In genomic region chr10:62747195-62747594, GRCh38 we compare ENCODE assay signal across 20 cellular contexts. TPM values are rescaled to one million over a fixed set of nuclear protein-coding genes. Genes with fewer than 3 reads are reported as not detected.
DNase-seq lines count a peak whose midpoint lies in the region; ATAC-seq and TF ChIP-seq lines count a peak whose summit lies in the region.
"Had no signal": no experiment of that assay in that cellular context is flagged by ENCODE, and none has a peak within 500 bp of the region (broad histone marks: within the 10 kb centered on the region; RNA-seq: fewer than 3 reads in every experiment).

No MANE protein-coding gene starts in this region.

- H4K8ac ChIP-seq in IMR-90 (ENCODE audit: low read depth in 2 of 2, low read length in 2 of 2) = no peak overlapping the region

- CTCF ChIA-PET in IMR-90 (lab: Yijun Ruan, JAX) = no interaction called here

- H3K4ac ChIP-seq in IMR-90 (ENCODE audit: low read depth, low read length) = no peak overlapping the region

- H4K91ac ChIP-seq in IMR-90 (ENCODE audit: insufficient read depth, low read depth, low read length) = no peak overlapping the region

- H2AK5ac ChIP-seq in IMR-90 (ENCODE audit: low read depth, low read length) = no peak overlapping the region

- H3K27ac Mint-ChIP-seq in HFFc6 (no peak overlapping the region), chondrocyte (ENCODE audit: unreplicated experiment) (no peak overlapping the region)
- peak overlapping the region; percentile 95 for H3K27ac Mint-ChIP-seq in dendritic cell treated with granulocyte-macrophage colony-stimulating factor and Interleukin-4, amounts not matched to agents 40 ng/mL and 50 ng/mL, for 4 days
- H3K27ac Mint-ChIP-seq: B cell; CD4-positive, alpha-beta T cell; CD8-positive, alpha-beta T cell had no signal

- no peak overlapping the region for H2BK15ac ChIP-seq in IMR-90 (ENCODE audit: low read depth, low read length)

- H3K4me1 ChIP-seq in IMR-90 (ENCODE audit: control insufficient read depth, insufficient read depth, low read length) (peaks cover 4% of the 10 kb centered on the region), smooth muscle cell (ENCODE audit: low read depth) (no peaks in the 10 kb centered on the region)
- H3K4me1 ChIP-seq: A549, Caco-2 had no signal

- H3K4me1 Mint-ChIP-seq in HFFc6 (ENCODE audit: low read depth) = peaks cover 35% of the 10 kb centered on the region
- peaks cover 82% of the 10 kb centered on the region for H3K4me1 Mint-ChIP-seq in dendritic cell treated with granulocyte-macrophage colony-stimulating factor and Interleukin-4, amounts not matched to agents 40 ng/mL and 50 ng/mL, for 4 days (ENCODE audit: low read depth)
- H3K4me1 Mint-ChIP-seq in chondrocyte (ENCODE audit: low read depth) = no peaks in the 10 kb centered on the region

- H3K14ac ChIP-seq in IMR-90 (replicated peaks; ENCODE audit: low read depth, low read length) = no peak overlapping the region

- no peaks in the 10 kb centered on the region for H3K79me2 ChIP-seq in smooth muscle cell (ENCODE audit: low read depth)

- TF ChIP-seq RAD21 in IMR-90 (IDR thresholded peaks at IDR 0.05; ENCODE audit: low read length) = no peak

- H3K4me3 ChIP-seq in IMR-90 (ENCODE audit: insufficient read depth, low read depth, low read length) = no peak overlapping the region
- no peak overlapping the region for H3K4me3 ChIP-seq in smooth muscle cell
- H3K4me3 ChIP-seq: A549; BLaER1 treated with 17β-estradiol and CSF1 and Interleukin-3, amounts not matched to agents 10 nM and 100 nM had no signal

- WGBS in IMR-90 (ENCODE audit: extremely low coverage in 2 of 2, insufficient read length in 1 of 2), 2 experiments = no CpG with 5 or more reads among the region's 1 CpG
- 88% methylated on average over 1 of the region's 1 CpG for WGBS in smooth muscle cell (ENCODE audit: low lambda C conversion rate)

- DNase-seq in EH (ENCODE audit: low read depth) (peak; percentile 51), HFFc6 (peak; percentile 48), IMR-90 (peak; percentile 19), smooth muscle cell (lab: John Stamatoyannopoulos, UW; ENCODE audit: unreplicated experiment) (no peak), chondrocyte (ENCODE audit: low spot score) (no peak), GM19238 (ENCODE audit: insufficient read length, low spot score) (no peak), NCI-H1092 treated with DMSO at 0.1 percent for 48 hours (lab: John Stamatoyannopoulos, UW) (no peak)
- DNase-seq: AML-193; Caco-2; Calu3; CD4-positive, alpha-beta T cell; CD8-positive, alpha-beta T cell; DMS79 treated with DMSO at 0.1 percent for 48 hours; GF-D8 had no signal

- H3K36me3 Mint-ChIP-seq in HFFc6 (ENCODE audit: low read depth) (no peaks in the 10 kb centered on the region), chondrocyte (ENCODE audit: low read depth) (no peaks in the 10 kb centered on the region)
- no peaks in the 10 kb centered on the region for H3K36me3 Mint-ChIP-seq in dendritic cell treated with granulocyte-macrophage colony-stimulating factor and Interleukin-4, amounts not matched to agents 40 ng/mL and 50 ng/mL, for 4 days (ENCODE audit: low read depth)
- H3K36me3 Mint-ChIP-seq: CD8-positive, alpha-beta T cell had no signal

- no peaks in the 10 kb centered on the region for H4K20me1 ChIP-seq in IMR-90 (ENCODE audit: insufficient read depth, low read length)
- H4K20me1 ChIP-seq in smooth muscle cell (ENCODE audit: low read depth) = no peaks in the 10 kb centered on the region
- H4K20me1 ChIP-seq: BLaER1 treated with 17β-estradiol and CSF1 and Interleukin-3, amounts not matched to agents 10 nM and 100 nM had no signal

- no peak for TF ChIP-seq POLR2A in IMR-90 (IDR thresholded peaks at IDR 0.05; ENCODE audit: low read depth, low read length)

- no peak overlapping the region for H3K56ac ChIP-seq in IMR-90 (ENCODE audit: extremely low read depth, insufficient read depth, low read length)

- no peaks in the 10 kb centered on the region for H3F3A ChIP-seq in smooth muscle cell (ENCODE audit: low read depth)

- no peak overlapping the region for H3K18ac ChIP-seq in IMR-90 (ENCODE audit: low read depth, low read length)

- intact Hi-C loops in IMR-90 (cut with micrococcal nuclease) = no loop called here
- intact Hi-C loops in dendritic cell treated with granulocyte-macrophage colony-stimulating factor and Interleukin-4, amounts not matched to agents 40 ng/mL and 50 ng/mL, for 4 days (cut with micrococcal nuclease) = loop anchor here (5.0 kb wide), 2 partner anchors 60 to 135 kb away; no protein-coding TSS in a partner anchor

- H3K9me3 Mint-ChIP-seq in HFFc6 (no peaks in the 10 kb centered on the region), chondrocyte (ENCODE audit: low read depth) (no peaks in the 10 kb centered on the region)
- H3K9me3 Mint-ChIP-seq in dendritic cell treated with granulocyte-macrophage colony-stimulating factor and Interleukin-4, amounts not matched to agents 40 ng/mL and 50 ng/mL, for 4 days = no peaks in the 10 kb centered on the region
- H3K9me3 Mint-ChIP-seq: CD4-positive, alpha-beta T cell; CD8-positive, alpha-beta T cell had no signal

- no peaks in the 10 kb centered on the region for H3K79me1 ChIP-seq in IMR-90 (ENCODE audit: low read depth in 1 of 2, low read length in 2 of 2)

- no peaks in the 10 kb centered on the region for H3K9me3 ChIP-seq in IMR-90 (ENCODE audit: control insufficient read depth, insufficient read depth, low read length)
- no peaks in the 10 kb centered on the region for H3K9me3 ChIP-seq in smooth muscle cell (replicated peaks; ENCODE audit: low read depth)
- H3K9me3 ChIP-seq: A549, Caco-2 had no signal

- no peak for ATAC-seq in IMR-90 (ENCODE audit: low read depth)
- ATAC-seq: A549; CD8-positive, alpha-beta T cell had no signal

- H3K27ac ChIP-seq in IMR-90 (ENCODE audit: insufficient read depth, low read length) (no peak overlapping the region), smooth muscle cell (ENCODE audit: low read depth) (no peak overlapping the region)
- H3K27ac ChIP-seq: 22Rv1, A549, C4-2B had no signal

- no TSS peak for BruUV-seq in IMR-90 (replicated peaks; lab: Mats Ljungman, UMichigan)

- no peak overlapping the region for H4K5ac ChIP-seq in IMR-90 (ENCODE audit: low read depth, low read length)

- H3K4me3 Mint-ChIP-seq in HFFc6 (no peak overlapping the region), chondrocyte (ENCODE audit: unreplicated experiment) (no peak overlapping the region)
- no peak overlapping the region for H3K4me3 Mint-ChIP-seq in dendritic cell treated with granulocyte-macrophage colony-stimulating factor and Interleukin-4, amounts not matched to agents 40 ng/mL and 50 ng/mL, for 4 days
- H3K4me3 Mint-ChIP-seq: B cell; CD4-positive, alpha-beta T cell; CD8-positive, alpha-beta T cell had no signal

- in situ Hi-C loops in IMR-90 (cut with MboI; ENCODE audit: low sequenced_read_pairs) = no loop called here

- H3K27me3 ChIP-seq in IMR-90 (ENCODE audit: control insufficient read depth, insufficient read depth, low read length) (peaks cover 4% of the 10 kb centered on the region; the same call in 1 of the 2 replicates), smooth muscle cell (ENCODE audit: low read depth) (no peaks in the 10 kb centered on the region)
- H3K27me3 ChIP-seq: BLaER1 treated with 17β-estradiol and CSF1 and Interleukin-3, amounts not matched to agents 10 nM and 100 nM had no signal

- no peak overlapping the region for H2BK120ac ChIP-seq in IMR-90 (ENCODE audit: low read depth, low read length)

- H3K9me1 ChIP-seq in IMR-90 (ENCODE audit: insufficient read depth, low read length) = peaks cover 4% of the 10 kb centered on the region

- peaks cover 2% of the 10 kb centered on the region for H3K27me3 Mint-ChIP-seq in HFFc6 (ENCODE audit: insufficient read depth)
- H3K27me3 Mint-ChIP-seq in dendritic cell treated with granulocyte-macrophage colony-stimulating factor and Interleukin-4, amounts not matched to agents 40 ng/mL and 50 ng/mL, for 4 days = no peaks in the 10 kb centered on the region
- no peaks in the 10 kb centered on the region for H3K27me3 Mint-ChIP-seq in chondrocyte (ENCODE audit: low read depth)
- H3K27me3 Mint-ChIP-seq: B cell; CD4-positive, alpha-beta T cell had no signal

- no peak overlapping the region for H2BK5ac ChIP-seq in IMR-90 (ENCODE audit: low read depth, low read length, poor library complexity, severe bottlenecking)

- H3K4me2 ChIP-seq in IMR-90 (ENCODE audit: low read depth, low read length) = no peak overlapping the region
- no peak overlapping the region for H3K4me2 ChIP-seq in smooth muscle cell
- H3K4me2 ChIP-seq: A549 had no signal

- no peak overlapping the region for H3K23ac ChIP-seq in IMR-90 (ENCODE audit: low read depth, low read length)

- POLR2A ChIA-PET in IMR-90 (lab: Charles Lee; ENCODE audit: unreplicated experiment) = no interaction called here

- H3K36me3 ChIP-seq in IMR-90 (ENCODE audit: control insufficient read depth, insufficient read depth, low read length) (no peaks in the 10 kb centered on the region), smooth muscle cell (ENCODE audit: low read depth) (no peaks in the 10 kb centered on the region)
- H3K36me3 ChIP-seq: BLaER1 treated with 17β-estradiol and CSF1 and Interleukin-3, amounts not matched to agents 10 nM and 100 nM had no signal

- TF ChIP-seq CTCF in HFFc6 (IDR thresholded peaks at IDR 0.05) (no peak), IMR-90 (conservative IDR thresholded peaks at IDR 0.05; ENCODE audit: low read depth, low read length) (no peak), smooth muscle cell (IDR thresholded peaks at IDR 0.05; ENCODE audit: borderline replicate concordance, insufficient read depth, poor library complexity, severe bottlenecking) (no peak), chondrocyte (IDR thresholded peaks at IDR 0.05) (no peak)

- no peak overlapping the region for H2AK9ac ChIP-seq in IMR-90 (replicated peaks; ENCODE audit: low read depth, low read length, poor library complexity)

- no peak overlapping the region for H2BK20ac ChIP-seq in IMR-90 (ENCODE audit: low read depth, low read length)

- dilution Hi-C loops in IMR-90 (cut with HindIII; ENCODE audit: low sequenced_read_pairs, unreplicated experiment) = no loop called here

- peak overlapping the region; percentile 5 for H2AFZ ChIP-seq in IMR-90 (replicated peaks; ENCODE audit: low read length, poor library complexity)
- no peak overlapping the region for H2AFZ ChIP-seq in smooth muscle cell (ENCODE audit: low read depth)

- H3K9ac ChIP-seq in IMR-90 (ENCODE audit: low read depth, low read length) = no peak overlapping the region
- no peak overlapping the region for H3K9ac ChIP-seq in smooth muscle cell (ENCODE audit: low read depth)
- H3K9ac ChIP-seq: BLaER1 treated with 17β-estradiol and CSF1 and Interleukin-3, amounts not matched to agents 10 nM and 100 nM had no signal

TF ChIP-seq in IMR-90, 13 proteins besides CTCF, POLR2A, EP300 and RAD21 (continues in another document):
- TF ChIP-seq MAZ (IDR thresholded peaks at IDR 0.05; ENCODE audit: borderline replicate concordance, low read depth, low read length) = peak; percentile 86; the same call in 1 of the 2 replicates

RNA-seq across cellular contexts. Expression of gene ADO, which starts 57.3 kb away (rescaled TPM):
- 10 to 100 TPM; 13.7 to 19.2 (median 16.5) TPM for total RNA-seq in HFFc6 (2021; fragmentation: NEBNext Ultra II Directional; extraction: Animal tissue kit (Norgen Biotek cat#: 25700))
- total RNA-seq in IMR-90 (2012; rRNA removed) = 8.1 and 11.4 TPM in 2 replicates
- 7.7 and 8.0 TPM in 2 replicates for polyA plus RNA-seq in IMR-90 (2012; rRNA removed)
- 3.7 and 7.4 TPM in 2 replicates for polyA plus RNA-seq in IMR-90 (2012; cell fraction: cytosol; rRNA removed)
- 2.4 and 3.5 TPM in 2 replicates for polyA plus RNA-seq in IMR-90 (2012; cell fraction: nucleus; rRNA removed; ENCODE audit: low replicate concordance)
- 29.8 and 32.4 TPM in 2 replicates for total RNA-seq in smooth muscle cell
- 11.6 and 11.9 TPM in 2 replicates for polyA plus RNA-seq in smooth muscle cell
- total RNA-seq in chondrocyte = 27.8 to 35.8 TPM (median 29.1 TPM) in 3 replicates

Comparison
In these comparisons a context has a peak if more than half of its experiments do, and no peak if none do; other contexts are left out.
1. DNase-seq: peak in EH (single experiment), HFFc6 (single experiment) and IMR-90 (single experiment); none in smooth muscle cell (single experiment), chondrocyte (single experiment), GM19238 (single experiment) and NCI-H1092 treated with DMSO at 0.1 percent for 48 hours (single experiment).